ENCODE assay signal across 1 cellular context in the genomic region with DNA sequence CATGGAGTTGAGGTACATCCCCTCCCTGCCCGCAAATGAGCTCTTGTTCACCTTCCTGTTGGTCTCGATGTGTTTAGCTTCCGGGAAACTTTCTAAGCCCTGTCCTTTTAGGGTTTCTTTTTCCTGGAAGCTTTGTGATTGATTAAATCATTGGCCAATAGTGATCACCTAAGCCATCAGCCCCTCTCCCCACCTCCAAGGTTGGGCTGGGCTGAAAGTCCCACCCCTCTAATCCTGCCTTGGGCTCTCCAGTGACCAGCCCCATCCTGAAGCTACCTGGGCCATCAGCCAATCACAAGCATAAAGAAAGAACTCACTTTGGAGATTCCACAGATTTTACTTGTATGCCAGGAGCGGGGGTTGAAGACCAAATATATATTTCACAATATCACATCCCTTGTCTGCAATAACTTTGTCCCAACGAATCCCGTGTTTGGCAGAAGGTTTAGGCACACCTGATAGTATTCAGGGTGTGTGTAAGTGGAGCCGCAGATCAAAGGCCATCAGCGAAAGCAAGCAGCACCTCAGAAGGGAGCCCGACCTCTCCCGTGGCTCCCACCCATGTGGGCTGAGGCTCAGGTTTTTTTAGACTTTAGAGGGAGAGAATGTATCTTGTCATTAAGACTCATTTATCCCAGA.
TF ChIP-seq lines count a peak whose summit lies in the region.

No MANE protein-coding gene starts in this region.

TF ChIP-seq in WTC11, 78 proteins besides CTCF, POLR2A, EP300 and RAD21 (continued from another document):
- TF ChIP-seq, protein P1, sequence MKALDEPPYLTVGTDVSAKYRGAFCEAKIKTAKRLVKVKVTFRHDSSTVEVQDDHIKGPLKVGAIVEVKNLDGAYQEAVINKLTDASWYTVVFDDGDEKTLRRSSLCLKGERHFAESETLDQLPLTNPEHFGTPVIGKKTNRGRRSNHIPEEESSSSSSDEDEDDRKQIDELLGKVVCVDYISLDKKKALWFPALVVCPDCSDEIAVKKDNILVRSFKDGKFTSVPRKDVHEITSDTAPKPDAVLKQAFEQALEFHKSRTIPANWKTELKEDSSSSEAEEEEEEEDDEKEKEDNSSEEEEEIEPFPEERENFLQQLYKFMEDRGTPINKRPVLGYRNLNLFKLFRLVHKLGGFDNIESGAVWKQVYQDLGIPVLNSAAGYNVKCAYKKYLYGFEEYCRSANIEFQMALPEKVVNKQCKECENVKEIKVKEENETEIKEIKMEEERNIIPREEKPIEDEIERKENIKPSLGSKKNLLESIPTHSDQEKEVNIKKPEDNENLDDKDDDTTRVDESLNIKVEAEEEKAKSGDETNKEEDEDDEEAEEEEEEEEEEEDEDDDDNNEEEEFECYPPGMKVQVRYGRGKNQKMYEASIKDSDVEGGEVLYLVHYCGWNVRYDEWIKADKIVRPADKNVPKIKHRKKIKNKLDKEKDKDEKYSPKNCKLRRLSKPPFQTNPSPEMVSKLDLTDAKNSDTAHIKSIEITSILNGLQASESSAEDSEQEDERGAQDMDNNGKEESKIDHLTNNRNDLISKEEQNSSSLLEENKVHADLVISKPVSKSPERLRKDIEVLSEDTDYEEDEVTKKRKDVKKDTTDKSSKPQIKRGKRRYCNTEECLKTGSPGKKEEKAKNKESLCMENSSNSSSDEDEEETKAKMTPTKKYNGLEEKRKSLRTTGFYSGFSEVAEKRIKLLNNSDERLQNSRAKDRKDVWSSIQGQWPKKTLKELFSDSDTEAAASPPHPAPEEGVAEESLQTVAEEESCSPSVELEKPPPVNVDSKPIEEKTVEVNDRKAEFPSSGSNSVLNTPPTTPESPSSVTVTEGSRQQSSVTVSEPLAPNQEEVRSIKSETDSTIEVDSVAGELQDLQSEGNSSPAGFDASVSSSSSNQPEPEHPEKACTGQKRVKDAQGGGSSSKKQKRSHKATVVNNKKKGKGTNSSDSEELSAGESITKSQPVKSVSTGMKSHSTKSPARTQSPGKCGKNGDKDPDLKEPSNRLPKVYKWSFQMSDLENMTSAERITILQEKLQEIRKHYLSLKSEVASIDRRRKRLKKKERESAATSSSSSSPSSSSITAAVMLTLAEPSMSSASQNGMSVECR (CRISPR knock-in tag; IDR thresholded peaks at IDR 0.05; ENCODE audit: borderline replicate concordance): no peak
- no peak for TF ChIP-seq SOX15 (CRISPR knock-in tag; IDR thresholded peaks at IDR 0.05)
- TF ChIP-seq MXD4 (CRISPR knock-in tag; IDR thresholded peaks at IDR 0.05; ENCODE audit: borderline replicate concordance): no peak
- no peak for TF ChIP-seq GRHL2 (CRISPR knock-in tag; IDR thresholded peaks at IDR 0.05; ENCODE audit: insufficient replicate concordance, severe bottlenecking)
- TF ChIP-seq, protein P2, sequence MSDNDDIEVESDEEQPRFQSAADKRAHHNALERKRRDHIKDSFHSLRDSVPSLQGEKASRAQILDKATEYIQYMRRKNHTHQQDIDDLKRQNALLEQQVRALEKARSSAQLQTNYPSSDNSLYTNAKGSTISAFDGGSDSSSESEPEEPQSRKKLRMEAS (CRISPR knock-in tag; IDR thresholded peaks at IDR 0.05): no peak
